23 cellular contexts compared by ENCODE assay signal in genomic region chr11:134518616-134519389, GRCh38.
DNase-seq lines count a peak whose midpoint lies in the region; ATAC-seq and TF ChIP-seq lines count a peak whose summit lies in the region.
"Had no signal": no experiment of that assay in that cellular context is flagged by ENCODE, and none has a peak within 500 bp of the region (broad histone marks: within the 10 kb centered on the region; RNA-seq: fewer than 3 reads in every experiment).

No MANE protein-coding gene starts in this region.

- TF ChIP-seq EP300 in transverse colon (IDR thresholded peaks at IDR 0.05; ENCODE audit: low read depth), result no peak

- TF ChIP-seq CTCF in VCaP (conservative IDR thresholded peaks at IDR 0.05) (no peak), lower lobe of right lung (IDR thresholded peaks at IDR 0.05) (no peak), transverse colon (IDR thresholded peaks at IDR 0.05) (no peak)

- no peaks in the 10 kb centered on the region for H3K4me1 Mint-ChIP-seq in activated naive CD4-positive, alpha-beta T cell treated with anti-CD3 and anti-CD28 coated beads, Interleukin-2, amount 10 ng/mL, durations not matched to agents 7 days and 5 days
- H3K4me1 Mint-ChIP-seq: B cell had no signal

- H3K27me3 ChIP-seq in lower lobe of right lung (ENCODE audit: low read depth), result peaks cover 6% of the 10 kb centered on the region
- H3K27me3 ChIP-seq in transverse colon, result no peaks in the 10 kb centered on the region
- H3K27me3 ChIP-seq: Peyer's patch had no signal

- peaks cover 7% of the 10 kb centered on the region for H3K27me3 Mint-ChIP-seq in activated naive CD4-positive, alpha-beta T cell treated with anti-CD3 and anti-CD28 coated beads, Interleukin-2, amount 10 ng/mL, durations not matched to agents 7 days and 5 days

- no peaks in the 10 kb centered on the region for H3K36me3 Mint-ChIP-seq in activated naive CD4-positive, alpha-beta T cell treated with anti-CD3 and anti-CD28 coated beads, Interleukin-2, amount 10 ng/mL, durations not matched to agents 7 days and 5 days
- H3K36me3 Mint-ChIP-seq: CD8-positive, alpha-beta T cell had no signal

- H3K36me3 ChIP-seq in lower lobe of right lung (no peaks in the 10 kb centered on the region), transverse colon (no peaks in the 10 kb centered on the region)
- H3K36me3 ChIP-seq: Peyer's patch had no signal

- H3K27ac ChIP-seq in VCaP (peak overlapping the region; percentile 99), lower lobe of right lung (no peak overlapping the region), transverse colon (no peak overlapping the region)
- H3K27ac ChIP-seq: Peyer's patch had no signal

- in situ Hi-C loops in transverse colon (cut with MboI; ENCODE audit: low pct_ligation_motif_present in 1 of 4, low pct_unique_long_range_greater_than_20kb in 1 of 4, low sequenced_read_pairs in 3 of 4), result no loop called here

- no peak for TF ChIP-seq POLR2A in transverse colon (IDR thresholded peaks at IDR 0.05)

- H3K9me3 Mint-ChIP-seq in activated naive CD4-positive, alpha-beta T cell treated with anti-CD3 and anti-CD28 coated beads, Interleukin-2, amount 10 ng/mL, durations not matched to agents 7 days and 5 days, result peaks cover 3% of the 10 kb centered on the region
- H3K9me3 Mint-ChIP-seq: CD8-positive, alpha-beta T cell had no signal

- CTCF ChIA-PET in activated naive CD4-positive, alpha-beta T cell treated with anti-CD3 and anti-CD28 coated beads, Interleukin-2, amount 10 ng/mL, durations not matched to agents 7 days and 5 days (lab: Charles Lee), result no interaction called here

- H3K4me3 ChIP-seq in lower lobe of right lung (no peak overlapping the region), transverse colon (no peak overlapping the region)
- H3K4me3 ChIP-seq: GM12878, Peyer's patch had no signal

- DNase-seq in activated naive CD4-positive, alpha-beta T cell treated with anti-CD3 and anti-CD28 coated beads, Interleukin-2, amount 50 U/mL, for 16 hours, result peak; percentile 5
- no peak for DNase-seq in activated naive CD4-positive, alpha-beta T cell treated with anti-CD3 and anti-CD28 coated beads, Interleukin-2, amount 10 ng/mL, durations not matched to agents 7 days and 5 days
- DNase-seq in lower lobe of right lung, result peak; percentile 18
- DNase-seq in transverse colon, result peak; percentile 1
- DNase-seq in NCI-H2171 (lab: John Stamatoyannopoulos, UW), result no peak
- no peak for DNase-seq in HPDE6-E6E7 (ENCODE audit: extremely low spot score)
- no peak for DNase-seq in NCI-H1092 treated with DMSO at 0.1 percent for 48 hours (lab: John Stamatoyannopoulos, UW)
- DNase-seq: 8988T; Calu3; CD8-positive, alpha-beta T cell; DMS53; EL; GOT3; KBM-7; NCI-H1105 treated with DMSO at 0.1 percent for 48 hours; NCI-H1694; NCI-H2081 treated with DMSO at 0.1 percent for 48 hours; NK-92 treated with Interleukin-12 subunit alpha and Interleukin-12 subunit beta, amount 100 ng/mL, for 24 hours; SIG-M5 had no signal

- intact Hi-C loops in lower lobe of right lung (cut with DNase I), result no loop called here
- intact Hi-C loops in transverse colon (cut with DNase I; ENCODE audit: low total_unique reads), result no loop called here

- WGBS in transverse colon (ENCODE audit: low coverage in 1 of 2), 2 donors, result 88% methylated on average over 8 to 20 of the region's 20 CpGs

- H3K9me3 ChIP-seq in lower lobe of right lung (no peaks in the 10 kb centered on the region), transverse colon (no peaks in the 10 kb centered on the region)
- H3K9me3 ChIP-seq: Peyer's patch had no signal

- no peaks in the 10 kb centered on the region for H3K4me1 ChIP-seq in lower lobe of right lung
- peaks cover 3 to 23% (median 17%) of the 10 kb centered on the region in 4 donors for H3K4me1 ChIP-seq in transverse colon

- ATAC-seq in lower lobe of right lung, result no peak
- ATAC-seq: CD8-positive, alpha-beta T cell; GM12878 had no signal

- H3K27ac Mint-ChIP-seq in activated naive CD4-positive, alpha-beta T cell treated with anti-CD3 and anti-CD28 coated beads, Interleukin-2, amount 10 ng/mL, durations not matched to agents 7 days and 5 days, result no peak overlapping the region
- H3K27ac Mint-ChIP-seq: B cell; CD8-positive, alpha-beta T cell had no signal

- no peak overlapping the region for H3K4me3 Mint-ChIP-seq in activated naive CD4-positive, alpha-beta T cell treated with anti-CD3 and anti-CD28 coated beads, Interleukin-2, amount 10 ng/mL, durations not matched to agents 7 days and 5 days
- H3K4me3 Mint-ChIP-seq: B cell; CD8-positive, alpha-beta T cell had no signal

Comparison
In these comparisons a context has a peak if more than half of its experiments do, and no peak if none do; other contexts are left out.
1. DNase-seq: peak in activated naive CD4-positive, alpha-beta T cell treated with anti-CD3 and anti-CD28 coated beads, Interleukin-2, amount 50 U/mL, for 16 hours (single experiment), lower lobe of right lung (single experiment) and transverse colon (single experiment); none in activated naive CD4-positive, alpha-beta T cell treated with anti-CD3 and anti-CD28 coated beads, Interleukin-2, amount 10 ng/mL, durations not matched to agents 7 days and 5 days (single experiment), NCI-H2171 (single experiment), HPDE6-E6E7 (single experiment) and NCI-H1092 treated with DMSO at 0.1 percent for 48 hours (single experiment).